Comparison of ENCODE assay signal across 1 cellular context in the genomic region with DNA sequence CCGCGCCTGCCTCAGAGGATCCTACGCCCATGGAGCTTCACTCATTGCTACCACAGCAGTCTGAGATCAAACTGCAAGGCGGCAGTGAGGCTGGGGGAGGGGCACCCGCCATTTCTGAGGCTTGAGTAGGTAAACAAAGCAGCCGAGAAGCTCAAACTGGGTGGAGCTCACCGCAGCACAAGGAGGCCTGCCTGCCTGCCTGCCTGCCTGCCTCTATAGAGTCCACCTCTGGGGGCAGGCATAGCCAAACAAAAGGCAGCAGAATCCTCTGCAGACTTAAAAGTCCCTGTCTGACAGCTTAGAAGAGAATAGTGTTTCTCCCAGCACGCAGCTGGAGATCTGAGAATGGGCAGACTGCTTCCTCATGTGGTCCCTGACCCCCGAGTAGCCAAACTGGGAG.
TF ChIP-seq lines count a peak whose summit lies in the region.

No MANE protein-coding gene starts in this region.

TF ChIP-seq in HepG2, 621 proteins besides CTCF, POLR2A, EP300 and RAD21 (continued from another document):
- TF ChIP-seq ZNF281 (CRISPR knock-in tag; IDR thresholded peaks at IDR 0.05; ENCODE audit: borderline replicate concordance), result peak; percentile 36; the same call in 1 of the 2 replicates
